In genomic region chr11:61467609-61468401, GRCh38 we compare ENCODE assay signal across 2 cellular contexts.
TF ChIP-seq lines count a peak whose summit lies in the region.

No MANE protein-coding gene starts in this region.

TF ChIP-seq in WTC11, 78 proteins besides CTCF, POLR2A, EP300 and RAD21 (continued from another document):
- TF ChIP-seq, protein P1, sequence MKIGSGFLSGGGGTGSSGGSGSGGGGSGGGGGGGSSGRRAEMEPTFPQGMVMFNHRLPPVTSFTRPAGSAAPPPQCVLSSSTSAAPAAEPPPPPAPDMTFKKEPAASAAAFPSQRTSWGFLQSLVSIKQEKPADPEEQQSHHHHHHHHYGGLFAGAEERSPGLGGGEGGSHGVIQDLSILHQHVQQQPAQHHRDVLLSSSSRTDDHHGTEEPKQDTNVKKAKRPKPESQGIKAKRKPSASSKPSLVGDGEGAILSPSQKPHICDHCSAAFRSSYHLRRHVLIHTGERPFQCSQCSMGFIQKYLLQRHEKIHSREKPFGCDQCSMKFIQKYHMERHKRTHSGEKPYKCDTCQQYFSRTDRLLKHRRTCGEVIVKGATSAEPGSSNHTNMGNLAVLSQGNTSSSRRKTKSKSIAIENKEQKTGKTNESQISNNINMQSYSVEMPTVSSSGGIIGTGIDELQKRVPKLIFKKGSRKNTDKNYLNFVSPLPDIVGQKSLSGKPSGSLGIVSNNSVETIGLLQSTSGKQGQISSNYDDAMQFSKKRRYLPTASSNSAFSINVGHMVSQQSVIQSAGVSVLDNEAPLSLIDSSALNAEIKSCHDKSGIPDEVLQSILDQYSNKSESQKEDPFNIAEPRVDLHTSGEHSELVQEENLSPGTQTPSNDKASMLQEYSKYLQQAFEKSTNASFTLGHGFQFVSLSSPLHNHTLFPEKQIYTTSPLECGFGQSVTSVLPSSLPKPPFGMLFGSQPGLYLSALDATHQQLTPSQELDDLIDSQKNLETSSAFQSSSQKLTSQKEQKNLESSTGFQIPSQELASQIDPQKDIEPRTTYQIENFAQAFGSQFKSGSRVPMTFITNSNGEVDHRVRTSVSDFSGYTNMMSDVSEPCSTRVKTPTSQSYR (CRISPR knock-in tag; IDR thresholded peaks at IDR 0.05): no peak
- TF ChIP-seq NFATC4 (CRISPR knock-in tag; IDR thresholded peaks at IDR 0.05) (no peak), SMAD4 (CRISPR knock-in tag; IDR thresholded peaks at IDR 0.05) (no peak), HMGA2 (CRISPR knock-in tag; IDR thresholded peaks at IDR 0.05) (no peak), TCF7 (CRISPR knock-in tag; IDR thresholded peaks at IDR 0.05; ENCODE audit: low read depth) (no peak), GRHL2 (CRISPR knock-in tag; IDR thresholded peaks at IDR 0.05; ENCODE audit: insufficient replicate concordance, severe bottlenecking) (no peak), ESRRA (CRISPR knock-in tag; IDR thresholded peaks at IDR 0.05; ENCODE audit: borderline replicate concordance) (no peak)
- TF ChIP-seq, protein P2, sequence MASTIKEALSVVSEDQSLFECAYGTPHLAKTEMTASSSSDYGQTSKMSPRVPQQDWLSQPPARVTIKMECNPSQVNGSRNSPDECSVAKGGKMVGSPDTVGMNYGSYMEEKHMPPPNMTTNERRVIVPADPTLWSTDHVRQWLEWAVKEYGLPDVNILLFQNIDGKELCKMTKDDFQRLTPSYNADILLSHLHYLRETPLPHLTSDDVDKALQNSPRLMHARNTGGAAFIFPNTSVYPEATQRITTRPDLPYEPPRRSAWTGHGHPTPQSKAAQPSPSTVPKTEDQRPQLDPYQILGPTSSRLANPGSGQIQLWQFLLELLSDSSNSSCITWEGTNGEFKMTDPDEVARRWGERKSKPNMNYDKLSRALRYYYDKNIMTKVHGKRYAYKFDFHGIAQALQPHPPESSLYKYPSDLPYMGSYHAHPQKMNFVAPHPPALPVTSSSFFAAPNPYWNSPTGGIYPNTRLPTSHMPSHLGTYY (CRISPR knock-in tag; IDR thresholded peaks at IDR 0.05): no peak

TF ChIP-seq in GM23338, 12 proteins besides CTCF, POLR2A, EP300 and RAD21 (continued from another document):
- TF ChIP-seq, protein P3, sequence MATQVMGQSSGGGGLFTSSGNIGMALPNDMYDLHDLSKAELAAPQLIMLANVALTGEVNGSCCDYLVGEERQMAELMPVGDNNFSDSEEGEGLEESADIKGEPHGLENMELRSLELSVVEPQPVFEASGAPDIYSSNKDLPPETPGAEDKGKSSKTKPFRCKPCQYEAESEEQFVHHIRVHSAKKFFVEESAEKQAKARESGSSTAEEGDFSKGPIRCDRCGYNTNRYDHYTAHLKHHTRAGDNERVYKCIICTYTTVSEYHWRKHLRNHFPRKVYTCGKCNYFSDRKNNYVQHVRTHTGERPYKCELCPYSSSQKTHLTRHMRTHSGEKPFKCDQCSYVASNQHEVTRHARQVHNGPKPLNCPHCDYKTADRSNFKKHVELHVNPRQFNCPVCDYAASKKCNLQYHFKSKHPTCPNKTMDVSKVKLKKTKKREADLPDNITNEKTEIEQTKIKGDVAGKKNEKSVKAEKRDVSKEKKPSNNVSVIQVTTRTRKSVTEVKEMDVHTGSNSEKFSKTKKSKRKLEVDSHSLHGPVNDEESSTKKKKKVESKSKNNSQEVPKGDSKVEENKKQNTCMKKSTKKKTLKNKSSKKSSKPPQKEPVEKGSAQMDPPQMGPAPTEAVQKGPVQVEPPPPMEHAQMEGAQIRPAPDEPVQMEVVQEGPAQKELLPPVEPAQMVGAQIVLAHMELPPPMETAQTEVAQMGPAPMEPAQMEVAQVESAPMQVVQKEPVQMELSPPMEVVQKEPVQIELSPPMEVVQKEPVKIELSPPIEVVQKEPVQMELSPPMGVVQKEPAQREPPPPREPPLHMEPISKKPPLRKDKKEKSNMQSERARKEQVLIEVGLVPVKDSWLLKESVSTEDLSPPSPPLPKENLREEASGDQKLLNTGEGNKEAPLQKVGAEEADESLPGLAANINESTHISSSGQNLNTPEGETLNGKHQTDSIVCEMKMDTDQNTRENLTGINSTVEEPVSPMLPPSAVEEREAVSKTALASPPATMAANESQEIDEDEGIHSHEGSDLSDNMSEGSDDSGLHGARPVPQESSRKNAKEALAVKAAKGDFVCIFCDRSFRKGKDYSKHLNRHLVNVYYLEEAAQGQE (IDR thresholded peaks at IDR 0.05; ENCODE audit: unreplicated experiment): no peak
